ENCODE assay signal across 8 cellular contexts in genomic region chr16:88700636-88701482, GRCh38. TPM values are rescaled to one million over a fixed set of nuclear protein-coding genes. Genes with fewer than 3 reads are reported as not detected.
DNase-seq lines count a peak whose midpoint lies in the region; TF ChIP-seq lines count a peak whose summit lies in the region.

No MANE protein-coding gene starts in this region.

- H3K27me3 ChIP-seq in rectal smooth muscle tissue (ENCODE audit: control insufficient read depth, insufficient read depth, low read length): no peaks in the 10 kb centered on the region

- no peak overlapping the region for H3K27ac ChIP-seq in rectal smooth muscle tissue (ENCODE audit: low read depth, low read length)
- H3K27ac ChIP-seq in urinary bladder (ENCODE audit: low read depth): peak overlapping the region; percentile 58

- H3K4me3 ChIP-seq in HFF-Myc (replicated peaks; ENCODE audit: low read depth, low read length): no peak overlapping the region
- H3K4me3 ChIP-seq in fibroblast of mammary gland (ENCODE audit: control insufficient read depth, low read depth, low read length): no peak overlapping the region
- peak overlapping the region; percentile 48 for H3K4me3 ChIP-seq in rectal smooth muscle tissue (ENCODE audit: low read length)
- peak overlapping the region; percentile 13 for H3K4me3 ChIP-seq in urinary bladder (ENCODE audit: low read depth, low read length)

- TF ChIP-seq CTCF in HFF-Myc (IDR thresholded peaks at IDR 0.05; ENCODE audit: low read depth, low read length, missing control alignments): no peak
- TF ChIP-seq CTCF in fibroblast of mammary gland (conservative IDR thresholded peaks at IDR 0.05; ENCODE audit: control insufficient read depth, insufficient read depth, low read depth, low read length): no peak

- H3K4me1 ChIP-seq in rectal smooth muscle tissue (ENCODE audit: control insufficient read depth, insufficient read depth, low read length): peaks cover 6% of the 10 kb centered on the region
- no peaks in the 10 kb centered on the region for H3K4me1 ChIP-seq in urinary bladder (ENCODE audit: insufficient read depth)

- 60% methylated on average over 42 of the region's 42 CpGs for WGBS in urinary bladder

- DNase-seq in EH (ENCODE audit: low read depth) (peak; percentile 75), HFF-Myc (ENCODE audit: extremely low read depth, low read depth) (peak; percentile 47), NOMO-1 (lab: John Stamatoyannopoulos, UW; ENCODE audit: unreplicated experiment in 2 of 2) (peak; percentile 97 to 98), activated T-cell treated with anti-CD3 and anti-CD28 coated beads for 48 hours (ENCODE audit: low read depth) (peak; percentile 91), fibroblast of mammary gland (ENCODE audit: low read depth) (peak; percentile 76), NCI-H2081 (lab: John Stamatoyannopoulos, UW) (no peak)

- H3K36me3 ChIP-seq in rectal smooth muscle tissue (ENCODE audit: control insufficient read depth, insufficient read depth, low read length): peaks cover 21% of the 10 kb centered on the region
- peaks cover 6% of the 10 kb centered on the region for H3K36me3 ChIP-seq in urinary bladder (ENCODE audit: insufficient read depth)

- H3K9ac ChIP-seq in rectal smooth muscle tissue (ENCODE audit: low read length): peak overlapping the region; percentile 49

RNA-seq across cellular contexts. Expression of gene RNF166, which starts 5.3 kb away (rescaled TPM):
- 10.0 TPM for total RNA-seq in urinary bladder
- polyA plus RNA-seq in urinary bladder: 19.6 TPM

RNA-seq across cellular contexts. Expression of gene CTU2, which starts 5.4 kb away (rescaled TPM):
- 6.8 TPM for total RNA-seq in urinary bladder
- polyA plus RNA-seq in urinary bladder: 15.4 TPM

RNA-seq across cellular contexts. Expression of gene SNAI3, which starts 14.6 kb away (rescaled TPM):
- not detected for total RNA-seq in urinary bladder
- 0.82 TPM for polyA plus RNA-seq in urinary bladder

RNA-seq across cellular contexts. Expression of gene MVD, which starts 38.0 kb away (rescaled TPM):
- 14.8 TPM for total RNA-seq in urinary bladder
- polyA plus RNA-seq in urinary bladder: 35.7 TPM

RNA-seq across cellular contexts. Expression of gene CYBA, which starts 50.0 kb away (rescaled TPM):
- 90.4 TPM for total RNA-seq in urinary bladder
- 145 TPM for polyA plus RNA-seq in urinary bladder

Comparison
In these comparisons a context has a peak if more than half of its experiments do, and no peak if none do; other contexts are left out.
1. DNase-seq: peak in EH (single experiment), HFF-Myc (single experiment), NOMO-1 (2 of 2), activated T-cell treated with anti-CD3 and anti-CD28 coated beads for 48 hours (single experiment) and fibroblast of mammary gland (single experiment); none in NCI-H2081 (0 of 2).
2. H3K4me3 ChIP-seq: peak in rectal smooth muscle tissue (single experiment) and urinary bladder (single experiment); none in HFF-Myc (single experiment) and fibroblast of mammary gland (single experiment).